8 cellular contexts compared by ENCODE assay signal in genomic region chr10:79244841-79245504, GRCh38.
A peak's percentile ranks its signal among the peaks of the same experiment; 100 is the strongest.
DNase-seq lines count a peak whose midpoint lies in the region; ATAC-seq, FAIRE-seq and TF ChIP-seq lines count a peak whose summit lies in the region.

No MANE protein-coding gene starts in this region.

- peak overlapping the region; percentile 89 for H3K4me3 Mint-ChIP-seq in activated CD8-positive, alpha-beta T cell treated with anti-CD3 and anti-CD28 coated beads, Interleukin-2, amount 10 ng/mL, durations not matched to agents 7 days and 5 days
- peak overlapping the region; percentile 72 to 77 (median 74) for H3K4me3 Mint-ChIP-seq in nephron

- ATAC-seq in HepG2 (no peak), HG03103 (IDR thresholded peaks at IDR 0.05; ENCODE audit: low read depth, unreplicated experiment) (peak; percentile 33)
- ATAC-seq in activated CD8-positive, alpha-beta T cell treated with anti-CD3 and anti-CD28 coated beads, Interleukin-2, amount 10 ng/mL, durations not matched to agents 7 days and 5 days: peak; percentile 28

- DNase-seq in HepG2 (ENCODE audit: low spot score) (no peak), DMS53 treated with DMSO at 0.1 percent for 48 hours (lab: John Stamatoyannopoulos, UW; ENCODE audit: unreplicated experiment) (no peak), AG20443 (ENCODE audit: low spot score) (no peak), erythroblast (lab: John Stamatoyannopoulos, UW) (no peak)
- DNase-seq in activated CD8-positive, alpha-beta T cell treated with anti-CD3 and anti-CD28 coated beads, Interleukin-2, amount 10 ng/mL, durations not matched to agents 7 days and 5 days: peak; percentile 64

- H3K4me3 ChIP-seq in liver (ENCODE audit: low read depth in 1 of 3, low read length in 3 of 3) (no peak overlapping the region), HepG2 (replicated peaks in 1 of 3; ENCODE audit: insufficient read depth in 1 of 3, low read depth in 2 of 3, low read length in 3 of 3) (no peak overlapping the region)

- H3K9me3 ChIP-seq in liver (ENCODE audit: control insufficient read depth in 4 of 4, low read length in 3 of 4): no peaks in the 10 kb centered on the region
- H3K9me3 ChIP-seq in HepG2 (ENCODE audit: low read length): no peaks in the 10 kb centered on the region

- CTCF ChIA-PET in HepG2 (lab: Yijun Ruan, JAX; ENCODE audit: low intra/inter-chr PET ratio, low total read pairs): no interaction called here
- CTCF ChIA-PET in activated CD8-positive, alpha-beta T cell treated with anti-CD3 and anti-CD28 coated beads, Interleukin-2, amount 10 ng/mL, durations not matched to agents 7 days and 5 days (lab: Charles Lee): interaction anchor here (0.6 to 1.1 kb wide), 5 partner anchors 9 to 100 kb away, joined by 3 to 4 read pairs (median 3); no protein-coding TSS in a partner anchor

- no peaks in the 10 kb centered on the region for H3K36me3 ChIP-seq in liver (ENCODE audit: control insufficient read depth in 4 of 4, insufficient read depth in 3 of 4, low read depth in 1 of 4, low read length in 3 of 4)
- peaks cover 9 to 38% of the 10 kb centered on the region in 2 experiments; a peak in 4 of 5 replicates for H3K36me3 ChIP-seq in HepG2 (replicated peaks in 1 of 2; ENCODE audit: control insufficient read depth in 1 of 2, insufficient read depth in 2 of 2, low read length in 2 of 2)

- H3K36me3 Mint-ChIP-seq in activated CD8-positive, alpha-beta T cell treated with anti-CD3 and anti-CD28 coated beads, Interleukin-2, amount 10 ng/mL, durations not matched to agents 7 days and 5 days (ENCODE audit: low read depth): peaks cover 12% of the 10 kb centered on the region
- peaks cover 9% of the 10 kb centered on the region for H3K36me3 Mint-ChIP-seq in nephron (ENCODE audit: low read depth)

- H3K9me3 Mint-ChIP-seq in activated CD8-positive, alpha-beta T cell treated with anti-CD3 and anti-CD28 coated beads, Interleukin-2, amount 10 ng/mL, durations not matched to agents 7 days and 5 days (ENCODE audit: insufficient read depth): no peaks in the 10 kb centered on the region
- no peaks in the 10 kb centered on the region for H3K9me3 Mint-ChIP-seq in nephron

- H4K20me1 ChIP-seq in HepG2 (ENCODE audit: insufficient read depth, low read length): peaks cover 42% of the 10 kb centered on the region; the same call in 1 of the 2 replicates

- peaks cover 76% of the 10 kb centered on the region for H3K4me1 Mint-ChIP-seq in activated CD8-positive, alpha-beta T cell treated with anti-CD3 and anti-CD28 coated beads, Interleukin-2, amount 10 ng/mL, durations not matched to agents 7 days and 5 days (ENCODE audit: low read depth)
- H3K4me1 Mint-ChIP-seq in nephron: peaks cover 48% of the 10 kb centered on the region

- TF ChIP-seq CTCF in liver (IDR thresholded peaks at IDR 0.05; ENCODE audit: low read depth, low read length, missing input control): no peak
- no peak for TF ChIP-seq CTCF in HepG2 (CRISPR knock-in tag; IDR thresholded peaks at IDR 0.05)
- no peak for TF ChIP-seq CTCF in nephron (IDR thresholded peaks at IDR 0.05; ENCODE audit: unreplicated experiment in 3 of 3)

- TF ChIP-seq POLR2A in HepG2 (IDR thresholded peaks at IDR 0.05; ENCODE audit: insufficient read depth in 1 of 2, low read depth in 2 of 2, low read length in 2 of 2) (no peak), erythroblast (IDR thresholded peaks at IDR 0.05; ENCODE audit: low read length) (no peak)

- no TSS peak for BruUV-seq in HepG2 (replicated peaks; lab: Mats Ljungman, UMichigan)

- FAIRE-seq in HepG2 (lab: Jason Lieb, UNC): no peak

- H3K27ac ChIP-seq in liver (ENCODE audit: low read depth in 1 of 2, low read length in 2 of 2): peak overlapping the region; percentile 55 to 77
- H3K27ac ChIP-seq in HepG2 (ENCODE audit: extremely low read length, insufficient read depth, low read length): no peak overlapping the region

- peak overlapping the region; percentile 92 for H3K27ac Mint-ChIP-seq in activated CD8-positive, alpha-beta T cell treated with anti-CD3 and anti-CD28 coated beads, Interleukin-2, amount 10 ng/mL, durations not matched to agents 7 days and 5 days
- H3K27ac Mint-ChIP-seq in nephron: peak overlapping the region in 1 of 3 experiments; percentile 33

- TF ChIP-seq EP300 in HepG2 (IDR thresholded peaks at IDR 0.05; ENCODE audit: low read depth in 2 of 2, low read length in 2 of 2): no peak
- no peak for TF ChIP-seq EP300 in HepG2 (CRISPR knock-in tag; IDR thresholded peaks at IDR 0.05; ENCODE audit: borderline replicate concordance)

- H3K79me2 ChIP-seq in HepG2 (ENCODE audit: insufficient read depth, low read length): peaks cover 2% of the 10 kb centered on the region

- H3K27me3 ChIP-seq in liver (ENCODE audit: control insufficient read depth in 4 of 4, insufficient read depth in 4 of 4, low read length in 3 of 4): no peaks in the 10 kb centered on the region
- H3K27me3 ChIP-seq in HepG2 (ENCODE audit: control insufficient read depth in 1 of 2, insufficient read depth in 2 of 2, low read length in 2 of 2): no peaks in the 10 kb centered on the region

- H2AFZ ChIP-seq in HepG2 (ENCODE audit: low read length): no peak overlapping the region

- intact Hi-C loops in HepG2 (cut with micrococcal nuclease; ENCODE audit: unreplicated experiment): no loop called here

- H3K4me2 ChIP-seq in HepG2 (ENCODE audit: low read depth, low read length): no peak overlapping the region

- WGBS in liver: 78% methylated on average over 15 of the region's 15 CpGs
- 98% methylated on average over 15 of the region's 15 CpGs for WGBS in HepG2 (ENCODE audit: low lambda C conversion rate)

- no peaks in the 10 kb centered on the region for H3K27me3 Mint-ChIP-seq in activated CD8-positive, alpha-beta T cell treated with anti-CD3 and anti-CD28 coated beads, Interleukin-2, amount 10 ng/mL, durations not matched to agents 7 days and 5 days (ENCODE audit: low read depth)
- peaks cover 4% of the 10 kb centered on the region for H3K27me3 Mint-ChIP-seq in nephron (ENCODE audit: low read depth)

- peaks cover 13 to 42% (median 26%) of the 10 kb centered on the region in 4 donors for H3K4me1 ChIP-seq in liver (ENCODE audit: control insufficient read depth in 4 of 4, insufficient read depth in 4 of 4, low read length in 3 of 4)
- no peaks in the 10 kb centered on the region for H3K4me1 ChIP-seq in HepG2 (ENCODE audit: insufficient read depth, low read length)

- TF ChIP-seq RAD21 in liver (IDR thresholded peaks at IDR 0.05) (no peak), HepG2 (CRISPR knock-in tag; IDR thresholded peaks at IDR 0.05) (no peak)

- POLR2A ChIA-PET in HepG2 (lab: Yijun Ruan, JAX): no interaction called here
- POLR2A ChIA-PET in activated CD8-positive, alpha-beta T cell treated with anti-CD3 and anti-CD28 coated beads, Interleukin-2, amount 10 ng/mL, durations not matched to agents 7 days and 5 days (lab: Charles Lee): interaction anchor here (0.6 to 3.6 kb wide), 8 partner anchors 13 to 110 kb away, joined by 3 to 18 read pairs (median 4); no protein-coding TSS in a partner anchor

- H3K9ac ChIP-seq in liver (ENCODE audit: low read depth in 1 of 2, low read length in 2 of 2): peak overlapping the region in 1 of 2 donors; percentile 18
- H3K9ac ChIP-seq in HepG2 (ENCODE audit: insufficient read depth, low read depth, low read length): no peak overlapping the region

- in situ Hi-C loops in HepG2 (cut with HindIII; ENCODE audit: extremely low pct_ligation_motif_present, low pct_unique_long_range_greater_than_20kb): no loop called here

TF ChIP-seq in liver, 16 proteins besides CTCF, POLR2A, EP300 and RAD21:
- TF ChIP-seq ZBTB33 (IDR thresholded peaks at IDR 0.05) (no peak), HNF4G (IDR thresholded peaks at IDR 0.05) (no peak)

TF ChIP-seq in HepG2, 621 proteins besides CTCF, POLR2A, EP300 and RAD21:
- TF ChIP-seq SATB2 (CRISPR knock-in tag; IDR thresholded peaks at IDR 0.05) (no peak), ZBTB3 (CRISPR knock-in tag; IDR thresholded peaks at IDR 0.05; ENCODE audit: borderline replicate concordance, low read depth) (no peak), ZGPAT (CRISPR knock-in tag; IDR thresholded peaks at IDR 0.05) (no peak), FOXM1 (CRISPR knock-in tag; IDR thresholded peaks at IDR 0.05) (no peak), ZMYM3 (CRISPR knock-in tag; IDR thresholded peaks at IDR 0.05) (no peak), NFKBIZ (CRISPR knock-in tag; IDR thresholded peaks at IDR 0.05) (no peak), ZFP91 (CRISPR knock-in tag; IDR thresholded peaks at IDR 0.05; ENCODE audit: borderline replicate concordance) (no peak), NR2F2 (IDR thresholded peaks at IDR 0.05; ENCODE audit: borderline replicate concordance, low read depth) (no peak), ZNF7 (CRISPR knock-in tag; IDR thresholded peaks at IDR 0.05) (no peak), KLF15 (CRISPR knock-in tag; IDR thresholded peaks at IDR 0.05; ENCODE audit: borderline replicate concordance) (no peak), CBX5 (CRISPR knock-in tag; IDR thresholded peaks at IDR 0.05; ENCODE audit: borderline replicate concordance) (no peak), HOXA9 (CRISPR knock-in tag; IDR thresholded peaks at IDR 0.05; ENCODE audit: borderline replicate concordance) (no peak)
TF ChIP-seq in HepG2: peak in this region for 0.
